In genomic region chr16:71900336-71900735, GRCh38 we compare ENCODE assay signal across 9 cellular contexts. TPM values are rescaled to one million over a fixed set of nuclear protein-coding genes. Genes with fewer than 3 reads are reported as not detected.
DNase-seq lines count a peak whose midpoint lies in the region; ATAC-seq and TF ChIP-seq lines count a peak whose summit lies in the region.
"Had no signal": no experiment of that assay in that cellular context is flagged by ENCODE, and none has a peak within 500 bp of the region (broad histone marks: within the 10 kb centered on the region; RNA-seq: fewer than 3 reads in every experiment).

No MANE protein-coding gene starts in this region.

- POLR2A ChIA-PET in WTC11 (lab: Charles Lee) = interaction anchor here (0.6 kb wide), 3 partner anchors 10 to 104 kb away, joined by 3 to 7 read pairs (median 7); no protein-coding TSS in a partner anchor

- no peaks in the 10 kb centered on the region for H3K27me3 Mint-ChIP-seq in activated naive CD4-positive, alpha-beta T cell treated with anti-CD3 and anti-CD28 coated beads, Interleukin-2, amount 50 U/mL, for 24 hours
- H3K27me3 Mint-ChIP-seq in WTC11 (ENCODE audit: low read depth) = no peaks in the 10 kb centered on the region
- no peaks in the 10 kb centered on the region for H3K27me3 Mint-ChIP-seq in type B pancreatic cell

- DNase-seq in activated naive CD4-positive, alpha-beta T cell treated with anti-CD3 and anti-CD28 coated beads, Interleukin-2, amount 50 U/mL, for 16 hours = no peak
- no peak for DNase-seq in WTC11 (ENCODE audit: low spot score)
- peak; percentile 37 for DNase-seq in inferior parietal cortex (ENCODE audit: extremely low spot score)
- DNase-seq in type B pancreatic cell (ENCODE audit: extremely low spot score, unreplicated experiment) = no peak
- no peak for DNase-seq in NCI-H2081 (lab: John Stamatoyannopoulos, UW)
- DNase-seq: NCI-H748 treated with DMSO at 0.1 percent for 48 hours had no signal

- peaks cover 73% of the 10 kb centered on the region for H3K4me1 Mint-ChIP-seq in activated naive CD4-positive, alpha-beta T cell treated with anti-CD3 and anti-CD28 coated beads, Interleukin-2, amount 50 U/mL, for 24 hours
- H3K4me1 Mint-ChIP-seq in WTC11 (peaks cover 18% of the 10 kb centered on the region), type B pancreatic cell (ENCODE audit: unreplicated experiment) (peaks cover 10% of the 10 kb centered on the region)

- no peaks in the 10 kb centered on the region for H3K9me3 Mint-ChIP-seq in activated naive CD4-positive, alpha-beta T cell treated with anti-CD3 and anti-CD28 coated beads, Interleukin-2, amount 50 U/mL, for 24 hours
- no peaks in the 10 kb centered on the region for H3K9me3 Mint-ChIP-seq in WTC11
- H3K9me3 Mint-ChIP-seq in type B pancreatic cell = no peaks in the 10 kb centered on the region

- ATAC-seq in WTC11 = no peak
- no peak for ATAC-seq in GM21786 (IDR thresholded peaks at IDR 0.05; ENCODE audit: unreplicated experiment)
- ATAC-seq in GM19035 (IDR thresholded peaks at IDR 0.05; ENCODE audit: unreplicated experiment) = no peak

- peak overlapping the region; percentile 88 for H3K27ac Mint-ChIP-seq in activated naive CD4-positive, alpha-beta T cell treated with anti-CD3 and anti-CD28 coated beads, Interleukin-2, amount 50 U/mL, for 24 hours
- peak overlapping the region; percentile 51; the same call in 1 of the 2 replicates for H3K27ac Mint-ChIP-seq in WTC11
- peak overlapping the region; percentile 21 for H3K27ac Mint-ChIP-seq in type B pancreatic cell

- TF ChIP-seq CTCF in WTC11 (IDR thresholded peaks at IDR 0.05) = no peak
- no peak for TF ChIP-seq CTCF in type B pancreatic cell (conservative IDR thresholded peaks at IDR 0.05)

- CTCF ChIA-PET in WTC11 (lab: Charles Lee) = interaction anchor here (0.6 to 2.7 kb wide), 7 partner anchors 11 to 488 kb away, joined by 3 to 23 read pairs (median 4); partner anchors contain the start of gene ZNF821

- peak overlapping the region; percentile 60 for H3K4me3 Mint-ChIP-seq in activated naive CD4-positive, alpha-beta T cell treated with anti-CD3 and anti-CD28 coated beads, Interleukin-2, amount 50 U/mL, for 24 hours
- H3K4me3 Mint-ChIP-seq in WTC11 (peak overlapping the region; percentile 15; the same call in 1 of the 2 replicates), type B pancreatic cell (peak overlapping the region; percentile 63)

- H3K36me3 Mint-ChIP-seq in activated naive CD4-positive, alpha-beta T cell treated with anti-CD3 and anti-CD28 coated beads, Interleukin-2, amount 50 U/mL, for 24 hours = peaks cover 4% of the 10 kb centered on the region
- H3K36me3 Mint-ChIP-seq in WTC11 = peaks cover 17% of the 10 kb centered on the region
- H3K36me3 Mint-ChIP-seq in type B pancreatic cell = peaks cover 23% of the 10 kb centered on the region

TF ChIP-seq in WTC11, 78 proteins besides CTCF, POLR2A, EP300 and RAD21:
- TF ChIP-seq, protein P1, sequence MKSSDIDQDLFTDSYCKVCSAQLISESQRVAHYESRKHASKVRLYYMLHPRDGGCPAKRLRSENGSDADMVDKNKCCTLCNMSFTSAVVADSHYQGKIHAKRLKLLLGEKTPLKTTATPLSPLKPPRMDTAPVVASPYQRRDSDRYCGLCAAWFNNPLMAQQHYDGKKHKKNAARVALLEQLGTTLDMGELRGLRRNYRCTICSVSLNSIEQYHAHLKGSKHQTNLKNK (CRISPR knock-in tag; IDR thresholded peaks at IDR 0.05) = no peak
- no peak for TF ChIP-seq NFYB (CRISPR knock-in tag; conservative IDR thresholded peaks at IDR 0.05; ENCODE audit: low read depth)
- no peak for TF ChIP-seq SMAD4 (CRISPR knock-in tag; IDR thresholded peaks at IDR 0.05)
- TF ChIP-seq, protein P2, sequence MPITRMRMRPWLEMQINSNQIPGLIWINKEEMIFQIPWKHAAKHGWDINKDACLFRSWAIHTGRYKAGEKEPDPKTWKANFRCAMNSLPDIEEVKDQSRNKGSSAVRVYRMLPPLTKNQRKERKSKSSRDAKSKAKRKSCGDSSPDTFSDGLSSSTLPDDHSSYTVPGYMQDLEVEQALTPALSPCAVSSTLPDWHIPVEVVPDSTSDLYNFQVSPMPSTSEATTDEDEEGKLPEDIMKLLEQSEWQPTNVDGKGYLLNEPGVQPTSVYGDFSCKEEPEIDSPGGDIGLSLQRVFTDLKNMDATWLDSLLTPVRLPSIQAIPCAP (CRISPR knock-in tag; IDR thresholded peaks at IDR 0.05) = no peak
- TF ChIP-seq ZNF138 (CRISPR knock-in tag; conservative IDR thresholded peaks at IDR 0.05) = no peak
- no peak for TF ChIP-seq ATF6 (CRISPR knock-in tag; IDR thresholded peaks at IDR 0.05)
- TF ChIP-seq AR (CRISPR knock-in tag; IDR thresholded peaks at IDR 0.05) = no peak
- no peak for TF ChIP-seq IRF2 (CRISPR knock-in tag; IDR thresholded peaks at IDR 0.05; ENCODE audit: borderline replicate concordance, low read depth)
- TF ChIP-seq CREB1 (CRISPR knock-in tag; IDR thresholded peaks at IDR 0.05) = no peak
- TF ChIP-seq ZNF219 (CRISPR knock-in tag; IDR thresholded peaks at IDR 0.05; ENCODE audit: borderline replicate concordance) = no peak
- TF ChIP-seq TEAD4 (CRISPR knock-in tag; IDR thresholded peaks at IDR 0.05) = no peak
- no peak for TF ChIP-seq ZNF232 (CRISPR knock-in tag; IDR thresholded peaks at IDR 0.05)
- TF ChIP-seq GRHL2 (CRISPR knock-in tag; IDR thresholded peaks at IDR 0.05; ENCODE audit: insufficient replicate concordance, severe bottlenecking) = no peak
- no peak for TF ChIP-seq TEAD1 (CRISPR knock-in tag; IDR thresholded peaks at IDR 0.05)
- TF ChIP-seq, protein P3, sequence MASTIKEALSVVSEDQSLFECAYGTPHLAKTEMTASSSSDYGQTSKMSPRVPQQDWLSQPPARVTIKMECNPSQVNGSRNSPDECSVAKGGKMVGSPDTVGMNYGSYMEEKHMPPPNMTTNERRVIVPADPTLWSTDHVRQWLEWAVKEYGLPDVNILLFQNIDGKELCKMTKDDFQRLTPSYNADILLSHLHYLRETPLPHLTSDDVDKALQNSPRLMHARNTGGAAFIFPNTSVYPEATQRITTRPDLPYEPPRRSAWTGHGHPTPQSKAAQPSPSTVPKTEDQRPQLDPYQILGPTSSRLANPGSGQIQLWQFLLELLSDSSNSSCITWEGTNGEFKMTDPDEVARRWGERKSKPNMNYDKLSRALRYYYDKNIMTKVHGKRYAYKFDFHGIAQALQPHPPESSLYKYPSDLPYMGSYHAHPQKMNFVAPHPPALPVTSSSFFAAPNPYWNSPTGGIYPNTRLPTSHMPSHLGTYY (CRISPR knock-in tag; IDR thresholded peaks at IDR 0.05) = no peak

RNA-seq across cellular contexts. Expression of gene IST1, which starts 5.0 kb away (rescaled TPM):
- 255 to 272 TPM (median 268 TPM) in 3 replicates for total RNA-seq in WTC11 (2021)
- total RNA-seq in type B pancreatic cell (ENCODE audit: low replicate concordance) = 232 and 233 TPM in 2 replicates

RNA-seq across cellular contexts. Expression of gene ZNF821, which starts 16.4 kb away (rescaled TPM):
- total RNA-seq in WTC11 (2021) (14.1 to 16.2 TPM (median 15.4 TPM) in 3 replicates), type B pancreatic cell (ENCODE audit: low replicate concordance) (12.8 and 18.5 TPM in 2 replicates)

RNA-seq across cellular contexts. Expression of gene ATXN1L, which starts 54.6 kb away (rescaled TPM):
- total RNA-seq in WTC11 (2021) (21.5 to 23.2 TPM (median 23.0 TPM) in 3 replicates), type B pancreatic cell (ENCODE audit: low replicate concordance) (27.8 and 29.0 TPM in 2 replicates)

Comparison
In these comparisons a context has a peak if more than half of its experiments do, and no peak if none do; other contexts are left out.
1. H3K27ac Mint-ChIP-seq: peak in every context shown above with its lines; median percentile 88 in activated naive CD4-positive, alpha-beta T cell treated with anti-CD3 and anti-CD28 coated beads, Interleukin-2, amount 50 U/mL, for 24 hours; 51 in WTC11; 21 in type B pancreatic cell.